ENCODE assay signal across 9 cellular contexts in genomic region chr11:40722179-40722795, GRCh38.
DNase-seq lines count a peak whose midpoint lies in the region; TF ChIP-seq lines count a peak whose summit lies in the region.
"Had no signal": no experiment of that assay in that cellular context is flagged by ENCODE, and none has a peak within 500 bp of the region (broad histone marks: within the 10 kb centered on the region; RNA-seq: fewer than 3 reads in every experiment).

No MANE protein-coding gene starts in this region.

- H3K36me3 ChIP-seq in fibroblast of lung (ENCODE audit: control insufficient read depth, insufficient read depth, low read length) = no peaks in the 10 kb centered on the region
- H3K36me3 ChIP-seq: SJSA1 had no signal

- no peak overlapping the region for H3K4me3 ChIP-seq in fibroblast of lung (replicated peaks in 1 of 4; ENCODE audit: control extremely low read depth in 1 of 4, insufficient read depth in 1 of 4, low read depth in 3 of 4, low read length in 4 of 4)
- H3K4me3 ChIP-seq: SJSA1 had no signal

- H3K9ac ChIP-seq in fibroblast of lung (ENCODE audit: insufficient read depth, low read length) = no peak overlapping the region

- H3K27me3 ChIP-seq in fibroblast of lung (ENCODE audit: control insufficient read depth, insufficient read depth, low read length) = no peaks in the 10 kb centered on the region
- H3K27me3 ChIP-seq: SJSA1 had no signal

- peak; percentile 1 for DNase-seq in stimulated activated CD4-positive, alpha-beta T cell treated with anti-CD3 and anti-CD28 coated beads, Interleukin-1b, Interleukin-23, amount 100 ng/mL, for 48 hours
- no peak for DNase-seq in stimulated activated CD4-positive, alpha-beta T cell treated with anti-CD3 and anti-CD28 coated beads, Interleukin-4, amount 100 ng/mL, for 1 hour
- peak; percentile 44 for DNase-seq in NCI-H748 (lab: John Stamatoyannopoulos, UW; ENCODE audit: unreplicated experiment)
- peak; percentile 3 to 12 for DNase-seq in fibroblast of lung (ENCODE audit: low read depth in 2 of 2)
- DNase-seq in hepatic stellate cell (ENCODE audit: low spot score) = no peak
- no peak for DNase-seq in GM19238 (ENCODE audit: insufficient read length, low spot score)
- no peak for DNase-seq in AML-193 (lab: John Stamatoyannopoulos, UW)
- no peak for DNase-seq in central memory CD4-positive, alpha-beta T cell

- no peaks in the 10 kb centered on the region for H3K4me1 ChIP-seq in fibroblast of lung (ENCODE audit: control insufficient read depth, extremely low read depth, insufficient read depth, low read length)
- H3K4me1 ChIP-seq: SJSA1 had no signal

- H3K79me2 ChIP-seq in fibroblast of lung (ENCODE audit: control insufficient read depth, insufficient read depth, low read length) = no peaks in the 10 kb centered on the region

- H3K9me3 ChIP-seq in fibroblast of lung (ENCODE audit: control insufficient read depth, insufficient read depth, low read depth, low read length) = no peaks in the 10 kb centered on the region
- H3K9me3 ChIP-seq: SJSA1 had no signal

- H2AFZ ChIP-seq in fibroblast of lung (ENCODE audit: low read length) = no peak overlapping the region

- H3K27ac ChIP-seq in fibroblast of lung (ENCODE audit: insufficient read depth, low read length) = no peak overlapping the region
- H3K27ac ChIP-seq: SJSA1 had no signal

- peak; percentile 33 to 47 for TF ChIP-seq CTCF in fibroblast of lung (conservative IDR thresholded peaks at IDR 0.05 in 1 of 2, IDR thresholded peaks at IDR 0.05 in 1 of 2; ENCODE audit: low read depth in 1 of 2, low read length in 2 of 2)

- no peak overlapping the region for H3K4me2 ChIP-seq in fibroblast of lung (ENCODE audit: extremely low read depth, insufficient read depth, low read length)

- H4K20me1 ChIP-seq in fibroblast of lung (ENCODE audit: control insufficient read depth, extremely low read depth, insufficient read depth, low read length) = no peaks in the 10 kb centered on the region

Comparison
In these comparisons a context has a peak if more than half of its experiments do, and no peak if none do; other contexts are left out.
1. DNase-seq: peak in stimulated activated CD4-positive, alpha-beta T cell treated with anti-CD3 and anti-CD28 coated beads, Interleukin-1b, Interleukin-23, amount 100 ng/mL, for 48 hours (single experiment), NCI-H748 (single experiment) and fibroblast of lung (2 of 2); none in stimulated activated CD4-positive, alpha-beta T cell treated with anti-CD3 and anti-CD28 coated beads, Interleukin-4, amount 100 ng/mL, for 1 hour (single experiment), hepatic stellate cell (single experiment), GM19238 (single experiment), AML-193 (0 of 2) and central memory CD4-positive, alpha-beta T cell (single experiment).